19 cellular contexts compared by ENCODE assay signal in genomic region chrX:5916945-5917344, GRCh38.
DNase-seq lines count a peak whose midpoint lies in the region; ATAC-seq, FAIRE-seq and TF ChIP-seq lines count a peak whose summit lies in the region.
"Had no signal": no experiment of that assay in that cellular context is flagged by ENCODE, and none has a peak within 500 bp of the region (broad histone marks: within the 10 kb centered on the region; RNA-seq: fewer than 3 reads in every experiment).

No MANE protein-coding gene starts in this region.

- H2AFZ ChIP-seq in GM12878 (ENCODE audit: control insufficient read depth, low read depth, low read length), result no peak overlapping the region

- no peaks in the 10 kb centered on the region for H3K4me1 ChIP-seq in GM12878 (ENCODE audit: control insufficient read depth, insufficient read depth, low read length)
- H3K4me1 ChIP-seq: SJSA1, upper lobe of left lung had no signal

- TF ChIP-seq RAD21 in GM12878 (IDR thresholded peaks at IDR 0.05; ENCODE audit: insufficient read depth, low read depth, low read length), result peak; percentile 45

- DNase-seq in GM06990 (ENCODE audit: extremely low read depth, insufficient read length) (no peak), NCI-H69 (lab: John Stamatoyannopoulos, UW) (peak; percentile 3), GM12878 (ENCODE audit: low read depth, low spot score) (no peak), HEK293T (ENCODE audit: extremely low spot score) (no peak), NCI-H1694 (lab: John Stamatoyannopoulos, UW) (no peak), cerebellum (ENCODE audit: low spot score) (no peak)
- DNase-seq: activated CD4-positive, CD25-positive, alpha-beta regulatory T cell treated with anti-CD3 and anti-CD28 coated beads, Interleukin-2, amount 50 U/mL, for 72 hours; amniotic stem cell; central memory CD4-positive, alpha-beta T cell; COR-L47; HCEC 1CT; NCI-H187; posterior cingulate gyrus; upper lobe of left lung had no signal

- H3K4me2 ChIP-seq in GM12878 (ENCODE audit: control insufficient read depth, insufficient read depth), result no peak overlapping the region

- BruUV-seq in GM12878 (replicated peaks; lab: Mats Ljungman, UMichigan), result no TSS peak

- RAD21 ChIA-PET in GM12878 (lab: Charles Lee; ENCODE audit: unreplicated experiment), result no interaction called here

- H3K4me3 ChIP-seq in GM06990 (replicated peaks; ENCODE audit: low read depth, low read length) (no peak overlapping the region), GM12878 (no peak overlapping the region)
- H3K4me3 ChIP-seq: SJSA1, upper lobe of left lung had no signal

- no peak for TF ChIP-seq POLR2A in GM12878 (IDR thresholded peaks at IDR 0.05; ENCODE audit: low read depth, low read length)

- POLR2A ChIA-PET in GM12878 (lab: Charles Lee), result no interaction called here
- POLR2A ChIA-PET in HEK293T (lab: Yijun Ruan, JAX), result no interaction called here

- TF ChIP-seq CTCF in C4-2B (conservative IDR thresholded peaks at IDR 0.05), result peak; percentile 21; the same call in 1 of the 2 replicates
- peak; percentile 2 for TF ChIP-seq CTCF in GM06990 (IDR thresholded peaks at IDR 0.05; ENCODE audit: insufficient read depth, low read length, poor library complexity, severe bottlenecking)
- TF ChIP-seq CTCF in GM12878 (IDR thresholded peaks at IDR 0.05 in 2 of 3, conservative IDR thresholded peaks at IDR 0.05 in 1 of 3; ENCODE audit: control insufficient read depth in 2 of 3, extremely low read depth in 1 of 3, insufficient read depth in 1 of 3, low read depth in 3 of 3, low read length in 3 of 3), result no peak

- no peak for TF ChIP-seq EP300 in GM12878 (IDR thresholded peaks at IDR 0.05; ENCODE audit: borderline replicate concordance in 1 of 2, control insufficient read depth in 1 of 2, low read depth in 2 of 2, low read length in 2 of 2)

- no peak for ATAC-seq in GM12878
- ATAC-seq: HepG2; natural killer cell treated with Interleukin-12 subunit alpha and Interleukin-12 subunit beta and Interleukin-15 and Interleukin-18, amount 100 ng/mL, for 72 hours had no signal

- no peak for FAIRE-seq in GM12878 (lab: Jason Lieb, UNC)
- FAIRE-seq: frontal cortex, HepG2 had no signal

- no peaks in the 10 kb centered on the region for H4K20me1 ChIP-seq in GM12878 (ENCODE audit: control insufficient read depth, insufficient read depth)

- SMC1A ChIA-PET in GM12878 (lab: Charles Lee; ENCODE audit: uncharacterized antibody, unreplicated experiment), result no interaction called here

- no peak overlapping the region for H3K9ac ChIP-seq in GM12878 (ENCODE audit: control insufficient read depth, insufficient read depth, low read length)

- CTCF ChIA-PET in GM12878 (lab: Yijun Ruan, JAX), result interaction anchor here (2.1 kb wide), 1 partner anchor 18 kb away, joined by 5 read pairs; no protein-coding TSS in a partner anchor
- CTCF ChIA-PET in HEK293T (lab: Yijun Ruan, JAX), result no interaction called here

- H3K27ac ChIP-seq in C4-2B, result no peak overlapping the region
- no peak overlapping the region for H3K27ac ChIP-seq in GM12878 (ENCODE audit: control insufficient read depth, insufficient read depth)
- H3K27ac ChIP-seq: SJSA1, upper lobe of left lung had no signal

- intact Hi-C loops in GM12878 (cut with micrococcal nuclease; ENCODE audit: unreplicated experiment), result no loop called here

- in situ Hi-C loops in GM12878 (cut with MboI), result no loop called here

- H3K27me3 ChIP-seq in GM06990 (replicated peaks; ENCODE audit: control insufficient read depth, insufficient read depth, low read length) (no peaks in the 10 kb centered on the region), GM12878 (replicated peaks in 1 of 2; ENCODE audit: control insufficient read depth in 2 of 2, insufficient read depth in 2 of 2, low read length in 1 of 2) (no peaks in the 10 kb centered on the region)
- H3K27me3 ChIP-seq: SJSA1, upper lobe of left lung had no signal

- WGBS in GM12878 (ENCODE audit: insufficient coverage, insufficient replicate concordance, low lambda C conversion rate, missing lambda C conversion rate), result 39% methylated on average over 5 of the region's 5 CpGs

- H3K36me3 ChIP-seq in GM06990 (ENCODE audit: control insufficient read depth, insufficient read depth, low read length), result no peaks in the 10 kb centered on the region
- H3K36me3 ChIP-seq in GM12878 (ENCODE audit: control insufficient read depth in 2 of 2, insufficient read depth in 2 of 2, low read length in 1 of 2), result no peaks in the 10 kb centered on the region
- H3K36me3 ChIP-seq: SJSA1, upper lobe of left lung had no signal

- H3K9me3 ChIP-seq in GM12878 (replicated peaks; ENCODE audit: control insufficient read depth, insufficient read depth, low read length), result no peaks in the 10 kb centered on the region
- H3K9me3 ChIP-seq: SJSA1 had no signal

- H3K79me2 ChIP-seq in GM12878 (ENCODE audit: control insufficient read depth, insufficient read depth, low read length), result no peaks in the 10 kb centered on the region

TF ChIP-seq in GM12878, 131 proteins besides CTCF, POLR2A, EP300 and RAD21 (continues in another document):
- TF ChIP-seq BRCA1 (IDR thresholded peaks at IDR 0.05; ENCODE audit: low read depth, low read length) (no peak), ASH2L (IDR thresholded peaks at IDR 0.05; ENCODE audit: borderline replicate concordance, low read depth) (no peak), IRF3 (IDR thresholded peaks at IDR 0.05) (no peak), MYB (IDR thresholded peaks at IDR 0.05; ENCODE audit: borderline replicate concordance, low read depth, low read length) (no peak), NKRF (conservative IDR thresholded peaks at IDR 0.05) (no peak), KDM1A (IDR thresholded peaks at IDR 0.05; ENCODE audit: borderline replicate concordance) (no peak), RCOR1 (conservative IDR thresholded peaks at IDR 0.05; ENCODE audit: low read depth, low read length) (no peak)

TF ChIP-seq in HEK293T, 16 proteins besides CTCF, POLR2A, EP300 and RAD21:
- TF ChIP-seq NFRKB (IDR thresholded peaks at IDR 0.05) (no peak), SP1 (IDR thresholded peaks at IDR 0.05) (no peak), ELF4 (IDR thresholded peaks at IDR 0.05) (no peak), PKNOX1 (IDR thresholded peaks at IDR 0.05) (no peak), ARNT (IDR thresholded peaks at IDR 0.05) (no peak), FOXM1 (IDR thresholded peaks at IDR 0.05; ENCODE audit: borderline replicate concordance) (no peak), BHLHE40 (IDR thresholded peaks at IDR 0.05; ENCODE audit: borderline replicate concordance) (no peak), L3MBTL2 (conservative IDR thresholded peaks at IDR 0.05) (no peak), SUZ12 (IDR thresholded peaks at IDR 0.05) (no peak), FOXK2 (IDR thresholded peaks at IDR 0.05) (no peak), LEF1 (IDR thresholded peaks at IDR 0.05; ENCODE audit: borderline replicate concordance) (no peak), FOXA1 (IDR thresholded peaks at IDR 0.05) (no peak), HDGF (IDR thresholded peaks at IDR 0.05; ENCODE audit: borderline replicate concordance) (no peak)
TF ChIP-seq in HEK293T: peak in this region for 0.

Comparison
In these comparisons a context has a peak if more than half of its experiments do, and no peak if none do; other contexts are left out.
1. CTCF ChIP-seq: peak in C4-2B (single experiment) and GM06990 (single experiment); none in GM12878 (0 of 3).